ENCODE assay signal across 2 cellular contexts in the genomic region with DNA sequence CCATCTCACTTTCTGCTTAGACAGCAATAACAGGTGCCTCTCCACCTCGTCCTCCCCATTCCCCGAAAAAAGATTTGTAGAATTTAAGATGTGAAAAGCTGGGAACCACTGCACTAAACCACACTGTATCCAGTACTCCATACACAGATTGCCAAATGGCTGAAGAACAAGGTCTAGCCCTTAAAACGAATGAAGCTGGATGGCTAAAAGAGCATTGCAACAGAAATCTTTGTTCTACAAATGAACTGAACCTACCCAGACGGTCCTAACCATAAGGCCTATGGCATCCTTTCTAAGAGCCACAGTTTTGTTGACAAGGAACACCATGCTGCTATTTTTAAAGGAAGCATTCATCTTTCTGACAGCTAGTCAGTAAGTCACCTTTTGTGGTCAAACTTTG.
TF ChIP-seq lines count a peak whose summit lies in the region.

No MANE protein-coding gene starts in this region.

TF ChIP-seq in GM23338, 12 proteins besides CTCF, POLR2A, EP300 and RAD21 (continues in another document):
- TF ChIP-seq, protein P1, sequence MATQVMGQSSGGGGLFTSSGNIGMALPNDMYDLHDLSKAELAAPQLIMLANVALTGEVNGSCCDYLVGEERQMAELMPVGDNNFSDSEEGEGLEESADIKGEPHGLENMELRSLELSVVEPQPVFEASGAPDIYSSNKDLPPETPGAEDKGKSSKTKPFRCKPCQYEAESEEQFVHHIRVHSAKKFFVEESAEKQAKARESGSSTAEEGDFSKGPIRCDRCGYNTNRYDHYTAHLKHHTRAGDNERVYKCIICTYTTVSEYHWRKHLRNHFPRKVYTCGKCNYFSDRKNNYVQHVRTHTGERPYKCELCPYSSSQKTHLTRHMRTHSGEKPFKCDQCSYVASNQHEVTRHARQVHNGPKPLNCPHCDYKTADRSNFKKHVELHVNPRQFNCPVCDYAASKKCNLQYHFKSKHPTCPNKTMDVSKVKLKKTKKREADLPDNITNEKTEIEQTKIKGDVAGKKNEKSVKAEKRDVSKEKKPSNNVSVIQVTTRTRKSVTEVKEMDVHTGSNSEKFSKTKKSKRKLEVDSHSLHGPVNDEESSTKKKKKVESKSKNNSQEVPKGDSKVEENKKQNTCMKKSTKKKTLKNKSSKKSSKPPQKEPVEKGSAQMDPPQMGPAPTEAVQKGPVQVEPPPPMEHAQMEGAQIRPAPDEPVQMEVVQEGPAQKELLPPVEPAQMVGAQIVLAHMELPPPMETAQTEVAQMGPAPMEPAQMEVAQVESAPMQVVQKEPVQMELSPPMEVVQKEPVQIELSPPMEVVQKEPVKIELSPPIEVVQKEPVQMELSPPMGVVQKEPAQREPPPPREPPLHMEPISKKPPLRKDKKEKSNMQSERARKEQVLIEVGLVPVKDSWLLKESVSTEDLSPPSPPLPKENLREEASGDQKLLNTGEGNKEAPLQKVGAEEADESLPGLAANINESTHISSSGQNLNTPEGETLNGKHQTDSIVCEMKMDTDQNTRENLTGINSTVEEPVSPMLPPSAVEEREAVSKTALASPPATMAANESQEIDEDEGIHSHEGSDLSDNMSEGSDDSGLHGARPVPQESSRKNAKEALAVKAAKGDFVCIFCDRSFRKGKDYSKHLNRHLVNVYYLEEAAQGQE (IDR thresholded peaks at IDR 0.05; ENCODE audit: unreplicated experiment) = no peak
- TF ChIP-seq, protein P2, sequence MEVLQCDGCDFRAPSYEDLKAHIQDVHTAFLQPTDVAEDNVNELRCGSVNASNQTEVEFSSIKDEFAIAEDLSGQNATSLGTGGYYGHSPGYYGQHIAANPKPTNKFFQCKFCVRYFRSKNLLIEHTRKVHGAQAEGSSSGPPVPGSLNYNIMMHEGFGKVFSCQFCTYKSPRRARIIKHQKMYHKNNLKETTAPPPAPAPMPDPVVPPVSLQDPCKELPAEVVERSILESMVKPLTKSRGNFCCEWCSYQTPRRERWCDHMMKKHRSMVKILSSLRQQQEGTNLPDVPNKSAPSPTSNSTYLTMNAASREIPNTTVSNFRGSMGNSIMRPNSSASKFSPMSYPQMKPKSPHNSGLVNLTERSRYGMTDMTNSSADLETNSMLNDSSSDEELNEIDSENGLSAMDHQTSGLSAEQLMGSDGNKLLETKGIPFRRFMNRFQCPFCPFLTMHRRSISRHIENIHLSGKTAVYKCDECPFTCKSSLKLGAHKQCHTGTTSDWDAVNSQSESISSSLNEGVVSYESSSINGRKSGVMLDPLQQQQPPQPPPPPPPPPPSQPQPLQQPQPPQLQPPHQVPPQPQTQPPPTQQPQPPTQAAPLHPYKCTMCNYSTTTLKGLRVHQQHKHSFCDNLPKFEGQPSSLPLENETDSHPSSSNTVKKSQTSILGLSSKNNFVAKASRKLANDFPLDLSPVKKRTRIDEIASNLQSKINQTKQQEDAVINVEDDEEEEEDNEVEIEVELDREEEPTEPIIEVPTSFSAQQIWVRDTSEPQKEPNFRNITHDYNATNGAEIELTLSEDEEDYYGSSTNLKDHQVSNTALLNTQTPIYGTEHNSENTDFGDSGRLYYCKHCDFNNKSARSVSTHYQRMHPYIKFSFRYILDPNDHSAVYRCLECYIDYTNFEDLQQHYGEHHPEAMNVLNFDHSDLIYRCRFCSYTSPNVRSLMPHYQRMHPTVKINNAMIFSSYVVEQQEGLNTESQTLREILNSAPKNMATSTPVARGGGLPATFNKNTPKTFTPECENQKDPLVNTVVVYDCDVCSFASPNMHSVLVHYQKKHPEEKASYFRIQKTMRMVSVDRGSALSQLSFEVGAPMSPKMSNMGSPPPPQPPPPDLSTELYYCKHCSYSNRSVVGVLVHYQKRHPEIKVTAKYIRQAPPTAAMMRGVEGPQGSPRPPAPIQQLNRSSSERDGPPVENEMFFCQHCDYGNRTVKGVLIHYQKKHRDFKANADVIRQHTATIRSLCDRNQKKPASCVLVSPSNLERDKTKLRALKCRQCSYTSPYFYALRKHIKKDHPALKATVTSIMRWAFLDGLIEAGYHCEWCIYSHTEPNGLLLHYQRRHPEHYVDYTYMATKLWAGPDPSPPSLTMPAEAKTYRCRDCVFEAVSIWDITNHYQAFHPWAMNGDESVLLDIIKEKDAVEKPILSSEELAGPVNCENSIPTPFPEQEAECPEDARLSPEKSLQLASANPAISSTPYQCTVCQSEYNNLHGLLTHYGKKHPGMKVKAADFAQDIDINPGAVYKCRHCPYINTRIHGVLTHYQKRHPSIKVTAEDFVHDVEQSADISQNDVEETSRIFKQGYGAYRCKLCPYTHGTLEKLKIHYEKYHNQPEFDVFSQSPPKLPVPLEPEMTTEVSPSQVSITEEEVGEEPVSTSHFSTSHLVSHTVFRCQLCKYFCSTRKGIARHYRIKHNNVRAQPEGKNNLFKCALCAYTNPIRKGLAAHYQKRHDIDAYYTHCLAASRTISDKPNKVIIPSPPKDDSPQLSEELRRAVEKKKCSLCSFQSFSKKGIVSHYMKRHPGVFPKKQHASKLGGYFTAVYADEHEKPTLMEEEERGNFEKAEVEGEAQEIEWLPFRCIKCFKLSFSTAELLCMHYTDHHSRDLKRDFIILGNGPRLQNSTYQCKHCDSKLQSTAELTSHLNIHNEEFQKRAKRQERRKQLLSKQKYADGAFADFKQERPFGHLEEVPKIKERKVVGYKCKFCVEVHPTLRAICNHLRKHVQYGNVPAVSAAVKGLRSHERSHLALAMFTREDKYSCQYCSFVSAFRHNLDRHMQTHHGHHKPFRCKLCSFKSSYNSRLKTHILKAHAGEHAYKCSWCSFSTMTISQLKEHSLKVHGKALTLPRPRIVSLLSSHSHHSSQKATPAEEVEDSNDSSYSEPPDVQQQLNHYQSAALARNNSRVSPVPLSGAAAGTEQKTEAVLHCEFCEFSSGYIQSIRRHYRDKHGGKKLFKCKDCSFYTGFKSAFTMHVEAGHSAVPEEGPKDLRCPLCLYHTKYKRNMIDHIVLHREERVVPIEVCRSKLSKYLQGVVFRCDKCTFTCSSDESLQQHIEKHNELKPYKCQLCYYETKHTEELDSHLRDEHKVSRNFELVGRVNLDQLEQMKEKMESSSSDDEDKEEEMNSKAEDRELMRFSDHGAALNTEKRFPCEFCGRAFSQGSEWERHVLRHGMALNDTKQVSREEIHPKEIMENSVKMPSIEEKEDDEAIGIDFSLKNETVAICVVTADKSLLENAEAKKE (CRISPR knock-in tag; IDR thresholded peaks at IDR 0.05) = no peak
- TF ChIP-seq EZH2phosphoT487 (IDR thresholded peaks at IDR 0.05; ENCODE audit: unreplicated experiment) (no peak), NANOG (IDR thresholded peaks at IDR 0.05; ENCODE audit: borderline replicate concordance) (no peak), POLR2AphosphoS5 (IDR thresholded peaks at IDR 0.05; ENCODE audit: low read depth) (no peak), JUNB (IDR thresholded peaks at IDR 0.05; ENCODE audit: unreplicated experiment) (no peak), ZNF114 (CRISPR knock-in tag; IDR thresholded peaks at IDR 0.05) (no peak), ZNF331 (CRISPR knock-in tag; IDR thresholded peaks at IDR 0.05; ENCODE audit: low read depth) (no peak), CREB1 (CRISPR knock-in tag; IDR thresholded peaks at IDR 0.05; ENCODE audit: low read depth) (no peak)
- TF ChIP-seq, protein P3, sequence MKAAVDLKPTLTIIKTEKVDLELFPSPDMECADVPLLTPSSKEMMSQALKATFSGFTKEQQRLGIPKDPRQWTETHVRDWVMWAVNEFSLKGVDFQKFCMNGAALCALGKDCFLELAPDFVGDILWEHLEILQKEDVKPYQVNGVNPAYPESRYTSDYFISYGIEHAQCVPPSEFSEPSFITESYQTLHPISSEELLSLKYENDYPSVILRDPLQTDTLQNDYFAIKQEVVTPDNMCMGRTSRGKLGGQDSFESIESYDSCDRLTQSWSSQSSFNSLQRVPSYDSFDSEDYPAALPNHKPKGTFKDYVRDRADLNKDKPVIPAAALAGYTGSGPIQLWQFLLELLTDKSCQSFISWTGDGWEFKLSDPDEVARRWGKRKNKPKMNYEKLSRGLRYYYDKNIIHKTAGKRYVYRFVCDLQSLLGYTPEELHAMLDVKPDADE (IDR thresholded peaks at IDR 0.05) = no peak

TF ChIP-seq in endothelial cell of umbilical vein, 7 proteins besides CTCF, POLR2A, EP300 and RAD21:
- TF ChIP-seq FOS (IDR thresholded peaks at IDR 0.05; ENCODE audit: borderline replicate concordance, insufficient read depth, low read length) = no peak
- no peak for TF ChIP-seq POLR2AphosphoS5 (IDR thresholded peaks at IDR 0.05; ENCODE audit: insufficient read depth, low read depth, low read length)
- no peak for TF ChIP-seq JUN (IDR thresholded peaks at IDR 0.05; ENCODE audit: borderline replicate concordance, insufficient read depth, insufficient read length, low read depth)
- no peak for TF ChIP-seq GATA2 (IDR thresholded peaks at IDR 0.05; ENCODE audit: insufficient read depth, insufficient read length, low read depth, low read length)
TF ChIP-seq in endothelial cell of umbilical vein: peak in this region for 0.
